14 cellular contexts compared by ENCODE assay signal in the genomic region with DNA sequence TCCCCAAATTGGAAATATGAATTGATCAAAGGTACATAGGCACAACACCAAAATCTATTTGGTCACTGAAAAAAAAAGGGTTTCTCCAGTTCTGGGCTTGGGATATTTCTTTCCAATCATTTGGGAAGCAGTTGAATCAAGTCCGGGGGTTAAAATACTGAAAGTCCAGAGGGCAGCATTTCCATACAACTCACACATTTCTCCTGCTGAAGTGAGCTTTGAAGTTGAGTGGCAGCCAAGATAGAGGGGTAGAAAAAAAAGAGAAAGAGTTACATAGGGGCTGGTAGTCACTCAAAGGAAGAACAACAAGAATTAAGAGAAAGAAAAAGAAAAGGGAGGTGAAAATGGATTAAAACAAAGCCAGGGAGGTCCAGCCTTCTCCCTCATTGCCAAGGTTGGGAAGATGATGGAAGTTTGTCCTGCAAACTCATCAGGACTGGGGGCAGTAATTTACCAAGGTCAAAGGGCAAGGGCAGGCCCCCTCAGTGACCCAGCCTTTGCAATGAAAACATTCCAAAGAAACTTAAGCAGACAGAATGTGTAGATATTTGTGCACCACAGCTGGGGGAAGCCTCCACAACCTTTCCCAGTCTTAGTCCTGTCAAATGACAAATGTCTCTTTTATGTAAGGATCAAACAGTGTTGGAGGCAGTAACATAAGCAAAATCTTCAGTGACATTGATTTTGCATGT.
A peak's percentile ranks its signal among the peaks of the same experiment; 100 is the strongest.
DNase-seq lines count a peak whose midpoint lies in the region; ATAC-seq and TF ChIP-seq lines count a peak whose summit lies in the region.
"Had no signal": no experiment of that assay in that cellular context is flagged by ENCODE, and none has a peak within 500 bp of the region (broad histone marks: within the 10 kb centered on the region; RNA-seq: fewer than 3 reads in every experiment).

No MANE protein-coding gene starts in this region.

- in situ Hi-C loops in mammary epithelial cell (cut with MboI; ENCODE audit: low sequenced_read_pairs in 2 of 2), result no loop called here

- H3K4me1 Mint-ChIP-seq in MCF 10A (ENCODE audit: insufficient read depth, unreplicated experiment) (peaks cover 23% of the 10 kb centered on the region), T-cell (peaks cover 39 to 54% (median 53%) of the 10 kb centered on the region in 3 donors)

- WGBS in mammary epithelial cell (ENCODE audit: low coverage, missing lambda C conversion rate), result 91% methylated on average over 1 of the region's 1 CpG
- 87% methylated on average over 1 of the region's 1 CpG for WGBS in suprapubic skin

- H3K4me3 Mint-ChIP-seq in MCF 10A (ENCODE audit: unreplicated experiment) (no peak overlapping the region), T-cell (no peak overlapping the region)

- no peaks in the 10 kb centered on the region for H3K36me3 ChIP-seq in mammary epithelial cell (ENCODE audit: insufficient read depth, low read length)
- H3K36me3 ChIP-seq in lower lobe of right lung, result no peaks in the 10 kb centered on the region
- H3K36me3 ChIP-seq in suprapubic skin, result no peaks in the 10 kb centered on the region
- H3K36me3 ChIP-seq: gastrocnemius medialis, tibial artery had no signal

- H3K4me2 ChIP-seq in mammary epithelial cell (ENCODE audit: insufficient read depth, low read depth, low read length), result no peak overlapping the region

- H3K4me3 ChIP-seq in mammary epithelial cell (replicated peaks in 1 of 3; ENCODE audit: insufficient read depth in 1 of 3, low read depth in 2 of 3, low read length in 3 of 3) (no peak overlapping the region), lower lobe of right lung (no peak overlapping the region), suprapubic skin (no peak overlapping the region)
- H3K4me3 ChIP-seq: gastrocnemius medialis, tibial artery had no signal

- no peaks in the 10 kb centered on the region for H3K27me3 Mint-ChIP-seq in MCF 10A (ENCODE audit: insufficient read depth, unreplicated experiment)
- H3K27me3 Mint-ChIP-seq in T-cell, result no peaks in the 10 kb centered on the region

- H3K9me3 ChIP-seq in mammary epithelial cell (replicated peaks; ENCODE audit: insufficient read depth, low read length) (no peaks in the 10 kb centered on the region), lower lobe of right lung (no peaks in the 10 kb centered on the region), suprapubic skin (no peaks in the 10 kb centered on the region)
- H3K9me3 ChIP-seq: gastrocnemius medialis, tibial artery had no signal

- H3K27ac Mint-ChIP-seq in MCF 10A (ENCODE audit: low read depth, unreplicated experiment) (no peak overlapping the region), T-cell (peak overlapping the region; percentile 8 to 19)

- peaks cover 15% of the 10 kb centered on the region for H3K4me1 ChIP-seq in mammary epithelial cell (ENCODE audit: insufficient read depth, low read length)
- H3K4me1 ChIP-seq in lower lobe of right lung, result peaks cover 33% of the 10 kb centered on the region
- H3K4me1 ChIP-seq in suprapubic skin, result peaks cover 30% of the 10 kb centered on the region
- H3K4me1 ChIP-seq: tibial artery had no signal

- H4K20me1 ChIP-seq in mammary epithelial cell (ENCODE audit: insufficient read depth, low read length), result no peaks in the 10 kb centered on the region

- H3K27ac ChIP-seq in mammary epithelial cell (ENCODE audit: insufficient read depth, low read depth, low read length) (no peak overlapping the region), lower lobe of right lung (peak overlapping the region; percentile 10), suprapubic skin (peak overlapping the region; percentile 26)
- H3K27ac ChIP-seq: tibial artery had no signal

- no peak for TF ChIP-seq CTCF in mammary epithelial cell (conservative IDR thresholded peaks at IDR 0.05 in 1 of 2, IDR thresholded peaks at IDR 0.05 in 1 of 2; ENCODE audit: extremely low read depth in 1 of 2, insufficient read depth in 1 of 2, low read depth in 1 of 2, low read length in 2 of 2)
- no peak for TF ChIP-seq CTCF in MCF 10A (IDR thresholded peaks at IDR 0.05; ENCODE audit: unreplicated experiment)
- TF ChIP-seq CTCF in lower lobe of right lung (IDR thresholded peaks at IDR 0.05), result no peak
- TF ChIP-seq CTCF in suprapubic skin (IDR thresholded peaks at IDR 0.05), result no peak

- CTCF ChIA-PET in mammary epithelial cell (lab: Charles Lee; ENCODE audit: low non-redundant PET), result no interaction called here
- CTCF ChIA-PET in MCF 10A (lab: Yijun Ruan, JAX), result interaction anchor here (0.6 kb wide), 1 partner anchor 382 kb away, joined by 4 read pairs; no protein-coding TSS in a partner anchor
- CTCF ChIA-PET in T-cell (lab: Charles Lee), result no interaction called here

- TF ChIP-seq EP300 in suprapubic skin (IDR thresholded peaks at IDR 0.05), result no peak

- dilution Hi-C loops in mammary epithelial cell (cut with HindIII; ENCODE audit: low sequenced_read_pairs), result no loop called here

- no peaks in the 10 kb centered on the region for H3K79me2 ChIP-seq in mammary epithelial cell (ENCODE audit: insufficient read depth, low read length)

- H3K27me3 ChIP-seq in mammary epithelial cell (ENCODE audit: insufficient read depth, low read length), result no peaks in the 10 kb centered on the region
- no peaks in the 10 kb centered on the region for H3K27me3 ChIP-seq in lower lobe of right lung (ENCODE audit: low read depth)
- H3K27me3 ChIP-seq in suprapubic skin, result no peaks in the 10 kb centered on the region
- H3K27me3 ChIP-seq: gastrocnemius medialis, tibial artery had no signal

- ATAC-seq in T-cell (replicated peaks in 1 of 4), result no peak
- no peak for ATAC-seq in lower lobe of right lung
- no peak for ATAC-seq in GM18511 (IDR thresholded peaks at IDR 0.05; ENCODE audit: unreplicated experiment)
- no peak for ATAC-seq in HG02610 (IDR thresholded peaks at IDR 0.05; ENCODE audit: unreplicated experiment)

- H3K9ac ChIP-seq in mammary epithelial cell (ENCODE audit: insufficient read depth, low read length), result no peak overlapping the region

- H3K9me3 Mint-ChIP-seq in MCF 10A (ENCODE audit: unreplicated experiment), result no peaks in the 10 kb centered on the region
- peaks cover 0 to 5% (median 0%) of the 10 kb centered on the region in 3 donors for H3K9me3 Mint-ChIP-seq in T-cell

- H3K36me3 Mint-ChIP-seq in MCF 10A (ENCODE audit: insufficient read depth, unreplicated experiment) (no peaks in the 10 kb centered on the region), T-cell (no peaks in the 10 kb centered on the region)

- peak overlapping the region; percentile 11 for H2AFZ ChIP-seq in mammary epithelial cell (ENCODE audit: low read depth, low read length)

- BruUV-seq in mammary epithelial cell (replicated peaks; lab: Mats Ljungman, UMichigan) (no TSS peak), MCF 10A (replicated peaks; lab: Mats Ljungman, UMichigan) (no TSS peak)

- no peak for DNase-seq in mammary epithelial cell
- DNase-seq in MCF 10A (ENCODE audit: unreplicated experiment), result no peak
- DNase-seq in T-cell, result no peak
- DNase-seq in lower lobe of right lung, result no peak
- DNase-seq in suprapubic skin (ENCODE audit: low spot score in 2 of 2), result no peak
- DNase-seq in germinal center (ENCODE audit: low spot score), result no peak
- DNase-seq: activated CD4-positive, alpha-beta T cell treated with anti-CD3 and anti-CD28 coated beads for 1 hour; activated gamma-delta T cell treated with Interleukin-2 at 50 U/mL for 16 hours; DMS 273 treated with DMSO at 0.1 percent for 48 hours; gastrocnemius medialis; SW 1271; tibial artery had no signal

- intact Hi-C loops in mammary epithelial cell (cut with micrococcal nuclease) (no loop called here), MCF 10A (cut with micrococcal nuclease) (no loop called here), lower lobe of right lung (cut with DNase I) (no loop called here)

- POLR2A ChIA-PET in MCF 10A (lab: Yijun Ruan, JAX) (interaction anchor here (0.7 to 1.7 kb wide), 5 partner anchors 9 to 332 kb away, joined by 3 to 6 read pairs (median 3); no protein-coding TSS in a partner anchor), T-cell (lab: Charles Lee) (no interaction called here)

- no peak for TF ChIP-seq POLR2A in suprapubic skin (IDR thresholded peaks at IDR 0.05)
